In genomic region chr10:66996996-66997395, GRCh38 we compare ENCODE assay signal across 25 cellular contexts.
"Had no signal": no experiment of that assay in that cellular context is flagged by ENCODE, and none has a peak within 500 bp of the region (broad histone marks: within the 10 kb centered on the region; RNA-seq: fewer than 3 reads in every experiment).

No MANE protein-coding gene starts in this region.

- H3K4me3 ChIP-seq: colonic mucosa, esophagus squamous epithelium had no signal

- DNase-seq: activated CD4-positive, alpha-beta memory T cell treated with anti-CD3 and anti-CD28 coated beads, Interleukin-2, amount 10 ng/mL, durations not matched to agents 7 days and 5 days; activated CD4-positive, alpha-beta T cell treated with anti-CD3 and anti-CD28 coated beads for 1 hour; activated CD4-positive, alpha-beta T cell treated with anti-CD3 and anti-CD28 coated beads for 4 hours; activated CD4-positive, alpha-beta T cell treated with anti-CD3 and anti-CD28 coated beads, Interleukin-2, amount 10 ng/mL, durations not matched to agents 7 days and 5 days; activated CD4-positive, alpha-beta T cell treated with anti-CD3 and anti-CD28 coated beads, Interleukin-2, amount 50 U/mL, for 4 hours; activated CD8-positive, alpha-beta memory T cell treated with anti-CD3 and anti-CD28 coated beads, Interleukin-2, amount 50 U/mL, for 48 hours; activated gamma-delta T cell; activated naive CD4-positive, alpha-beta T cell; activated naive CD4-positive, alpha-beta T cell treated with anti-CD3 and anti-CD28 coated beads, Interleukin-2, amount 10 ng/mL, durations not matched to agents 7 days and 5 days; activated naive CD8-positive, alpha-beta T cell treated with anti-CD3 and anti-CD28 coated beads, Interleukin-2, amount 10 ng/mL, durations not matched to agents 7 days and 5 days; activated T-cell treated with anti-CD3 and anti-CD28 coated beads for 4 hours; activated T-cell treated with anti-CD3 and anti-CD28 coated beads, Interleukin-2, amount 50 U/mL, for 24 hours; activated T-cell treated with anti-CD3 and anti-CD28 coated beads, Interleukin-2, amount 50 U/mL, for 72 hours; amniotic stem cell; anterior cingulate cortex; brain microvascular endothelial cell; cerebellar nuclear complex; colonic mucosa; effector CD8-positive, alpha-beta T cell; esophagus squamous epithelium; head of caudate nucleus; T-helper 2 cell had no signal

- H3K36me3 Mint-ChIP-seq: activated naive CD4-positive, alpha-beta T cell treated with anti-CD3 and anti-CD28 coated beads, Interleukin-2, amount 10 ng/mL, durations not matched to agents 7 days and 5 days; activated naive CD4-positive, alpha-beta T cell treated with anti-CD3 and anti-CD28 coated beads, Interleukin-2, amount 50 U/mL, for 72 hours; activated naive CD8-positive, alpha-beta T cell treated with anti-CD3 and anti-CD28 coated beads, Interleukin-2, amount 10 ng/mL, durations not matched to agents 7 days and 5 days; WTC11 had no signal

- H3K4me3 Mint-ChIP-seq: activated CD4-positive, alpha-beta memory T cell treated with anti-CD3 and anti-CD28 coated beads, Interleukin-2, amount 10 ng/mL, durations not matched to agents 7 days and 5 days; activated CD4-positive, alpha-beta T cell treated with anti-CD3 and anti-CD28 coated beads, Interleukin-2, amount 10 ng/mL, durations not matched to agents 7 days and 5 days; activated naive CD4-positive, alpha-beta T cell treated with anti-CD3 and anti-CD28 coated beads, Interleukin-2, amount 10 ng/mL, durations not matched to agents 7 days and 5 days; activated naive CD8-positive, alpha-beta T cell treated with anti-CD3 and anti-CD28 coated beads, Interleukin-2, amount 10 ng/mL, durations not matched to agents 7 days and 5 days; activated T-cell treated with anti-CD3 and anti-CD28 coated beads, Interleukin-2, amount 50 U/mL, for 24 hours; activated T-cell treated with anti-CD3 and anti-CD28 coated beads, Interleukin-2, amount 50 U/mL, for 72 hours; WTC11 had no signal

- H3K4me1 Mint-ChIP-seq: activated CD4-positive, alpha-beta memory T cell treated with anti-CD3 and anti-CD28 coated beads, Interleukin-2, amount 10 ng/mL, durations not matched to agents 7 days and 5 days; activated CD4-positive, alpha-beta T cell treated with anti-CD3 and anti-CD28 coated beads, Interleukin-2, amount 10 ng/mL, durations not matched to agents 7 days and 5 days; activated naive CD4-positive, alpha-beta T cell treated with anti-CD3 and anti-CD28 coated beads, Interleukin-2, amount 10 ng/mL, durations not matched to agents 7 days and 5 days; activated naive CD8-positive, alpha-beta T cell treated with anti-CD3 and anti-CD28 coated beads, Interleukin-2, amount 10 ng/mL, durations not matched to agents 7 days and 5 days; WTC11 had no signal

- H3K27me3 Mint-ChIP-seq: activated CD4-positive, alpha-beta memory T cell treated with anti-CD3 and anti-CD28 coated beads, Interleukin-2, amount 10 ng/mL, durations not matched to agents 7 days and 5 days; activated CD4-positive, alpha-beta T cell treated with anti-CD3 and anti-CD28 coated beads, Interleukin-2, amount 10 ng/mL, durations not matched to agents 7 days and 5 days; activated naive CD4-positive, alpha-beta T cell treated with anti-CD3 and anti-CD28 coated beads, Interleukin-2, amount 10 ng/mL, durations not matched to agents 7 days and 5 days; activated naive CD8-positive, alpha-beta T cell treated with anti-CD3 and anti-CD28 coated beads, Interleukin-2, amount 10 ng/mL, durations not matched to agents 7 days and 5 days; activated T-cell treated with anti-CD3 and anti-CD28 coated beads, Interleukin-2, amount 50 U/mL, for 24 hours had no signal

- H3K27me3 ChIP-seq: brain microvascular endothelial cell, colonic mucosa, esophagus squamous epithelium had no signal

- H3K27ac ChIP-seq: brain microvascular endothelial cell, colonic mucosa, epithelial cell of prostate, esophagus squamous epithelium had no signal

- H3K36me3 ChIP-seq: brain microvascular endothelial cell, colonic mucosa, esophagus squamous epithelium had no signal

- H3K27ac Mint-ChIP-seq: activated CD4-positive, alpha-beta memory T cell treated with anti-CD3 and anti-CD28 coated beads, Interleukin-2, amount 10 ng/mL, durations not matched to agents 7 days and 5 days; activated CD4-positive, alpha-beta T cell treated with anti-CD3 and anti-CD28 coated beads, Interleukin-2, amount 10 ng/mL, durations not matched to agents 7 days and 5 days; activated naive CD4-positive, alpha-beta T cell treated with anti-CD3 and anti-CD28 coated beads, Interleukin-2, amount 10 ng/mL, durations not matched to agents 7 days and 5 days; activated naive CD4-positive, alpha-beta T cell treated with anti-CD3 and anti-CD28 coated beads, Interleukin-2, amount 50 U/mL, for 72 hours; activated naive CD8-positive, alpha-beta T cell treated with anti-CD3 and anti-CD28 coated beads, Interleukin-2, amount 10 ng/mL, durations not matched to agents 7 days and 5 days; activated T-cell treated with anti-CD3 and anti-CD28 coated beads, Interleukin-2, amount 50 U/mL, for 24 hours; activated T-cell treated with anti-CD3 and anti-CD28 coated beads, Interleukin-2, amount 50 U/mL, for 72 hours; WTC11 had no signal

- H3K4me1 ChIP-seq: colonic mucosa, esophagus squamous epithelium had no signal

- H3K9me3 ChIP-seq: colonic mucosa, esophagus squamous epithelium had no signal

- H3K9me3 Mint-ChIP-seq: activated CD4-positive, alpha-beta memory T cell treated with anti-CD3 and anti-CD28 coated beads, Interleukin-2, amount 10 ng/mL, durations not matched to agents 7 days and 5 days; activated CD4-positive, alpha-beta T cell treated with anti-CD3 and anti-CD28 coated beads, Interleukin-2, amount 10 ng/mL, durations not matched to agents 7 days and 5 days; activated naive CD4-positive, alpha-beta T cell treated with anti-CD3 and anti-CD28 coated beads, Interleukin-2, amount 10 ng/mL, durations not matched to agents 7 days and 5 days; activated naive CD8-positive, alpha-beta T cell treated with anti-CD3 and anti-CD28 coated beads, Interleukin-2, amount 10 ng/mL, durations not matched to agents 7 days and 5 days; activated T-cell treated with anti-CD3 and anti-CD28 coated beads, Interleukin-2, amount 50 U/mL, for 24 hours; activated T-cell treated with anti-CD3 and anti-CD28 coated beads, Interleukin-2, amount 50 U/mL, for 72 hours; WTC11 had no signal
